8 cellular contexts compared by ENCODE assay signal in genomic region chr4:2441393-2442174, GRCh38. TPM values are rescaled to one million over a fixed set of nuclear protein-coding genes. Genes with fewer than 3 reads are reported as not detected.
DNase-seq lines count a peak whose midpoint lies in the region; ATAC-seq, FAIRE-seq and TF ChIP-seq lines count a peak whose summit lies in the region.

No MANE protein-coding gene starts in this region.

- H2AFZ ChIP-seq in PC-3 (ENCODE audit: low read length) = no peak overlapping the region

- no peaks in the 10 kb centered on the region; a peak in 1 of 22 replicates for H4K20me1 ChIP-seq in BLaER1 treated with 17β-estradiol and CSF1 and Interleukin-3, amounts not matched to agents 10 nM and 100 nM
- no peaks in the 10 kb centered on the region for H4K20me1 ChIP-seq in PC-3 (ENCODE audit: low read length)

- H3K4me1 ChIP-seq in BLaER1 treated with 17β-estradiol and CSF1 and Interleukin-3, amounts not matched to agents 10 nM and 100 nM = peaks cover 0 to 18% (median 7%) of the 10 kb centered on the region in 10 experiments; a peak in 10 of 20 replicates
- H3K4me1 ChIP-seq in PC-3 (ENCODE audit: insufficient read depth, low read length) = no peaks in the 10 kb centered on the region

- BruUV-seq in PC-3 (replicated peaks; lab: Mats Ljungman, UMichigan) = no TSS peak

- no peak overlapping the region for H3K9ac ChIP-seq in BLaER1 treated with 17β-estradiol and CSF1 and Interleukin-3, amounts not matched to agents 10 nM and 100 nM
- H3K9ac ChIP-seq in PC-3 (ENCODE audit: low read length) = no peak overlapping the region

- POLR2A ChIA-PET in PC-3 (lab: Charles Lee; ENCODE audit: unreplicated experiment) = no interaction called here

- no peak overlapping the region for H3K27ac ChIP-seq in BLaER1 treated with 17β-estradiol and CSF1 and Interleukin-3, amounts not matched to agents 10 nM and 100 nM
- H3K27ac ChIP-seq in PC-3 (ENCODE audit: low read length) = no peak overlapping the region

- FAIRE-seq in frontal cortex (lab: Jason Lieb, UNC) = no peak

- H3K79me2 ChIP-seq in PC-3 (ENCODE audit: low read length) = no peaks in the 10 kb centered on the region

- H3K9me3 ChIP-seq in BLaER1 treated with 17β-estradiol and CSF1 and Interleukin-3, amounts not matched to agents 10 nM and 100 nM (replicated peaks in 1 of 11) = 0 out of 22 replicates have a peak, but pooled peaks cover 0 to 2% (median 0%) of the 10 kb centered on the region in 11 experiments
- H3K9me3 ChIP-seq in PC-3 (ENCODE audit: low read length) = no peaks in the 10 kb centered on the region

- H3K4me2 ChIP-seq in BLaER1 treated with 17β-estradiol and CSF1 and Interleukin-3, amounts not matched to agents 10 nM and 100 nM = peak overlapping the region in 6 of 11 experiments; percentile 7 to 13 (median 8); a peak in 3 of 22 replicates
- no peak overlapping the region for H3K4me2 ChIP-seq in PC-3 (ENCODE audit: low read length)

- DNase-seq in PC-3 (peak; percentile 70), frontal cortex (ENCODE audit: low spot score in 2 of 2) (peak; percentile 59 to 70), sciatic nerve (ENCODE audit: low spot score) (no peak), DMS153 (lab: John Stamatoyannopoulos, UW) (no peak)
- DNase-seq in activated T-cell treated with anti-CD3 and anti-CD28 coated beads, Interleukin-2, amount 50 U/mL, for 48 hours = peak; percentile 88 to 91

- TF ChIP-seq CTCF in PC-3 (conservative IDR thresholded peaks at IDR 0.05; ENCODE audit: low read depth, low read length) = peak; percentile 89

- no peaks in the 10 kb centered on the region for H3K9me2 ChIP-seq in PC-3 (replicated peaks; ENCODE audit: low read length)

- intact Hi-C loops in PC-3 (cut with micrococcal nuclease) (no loop called here), sciatic nerve (cut with DNase I) (loop anchor here (5.0 kb wide), 1 partner anchor 154 kb away; no protein-coding TSS in a partner anchor)

- no peaks in the 10 kb centered on the region for H3K36me3 ChIP-seq in BLaER1 treated with 17β-estradiol and CSF1 and Interleukin-3, amounts not matched to agents 10 nM and 100 nM
- no peaks in the 10 kb centered on the region; the same call in 1 of the 2 replicates for H3K36me3 ChIP-seq in PC-3 (ENCODE audit: low read depth, low read length)

- CTCF ChIA-PET in PC-3 (lab: Charles Lee) = interaction anchor here (0.6 to 1.0 kb wide), 2 partner anchors 81 to 221 kb away, joined by 3 to 5 read pairs; no protein-coding TSS in a partner anchor

- no peak overlapping the region for H3K4me3 ChIP-seq in BLaER1 treated with 17β-estradiol and CSF1 and Interleukin-3, amounts not matched to agents 10 nM and 100 nM
- no peak overlapping the region for H3K4me3 ChIP-seq in PC-3 (ENCODE audit: low read length)

- H3F3A ChIP-seq in PC-3 (ENCODE audit: low read length, unreplicated experiment) = no peaks in the 10 kb centered on the region

- no peaks in the 10 kb centered on the region for H3K27me3 ChIP-seq in BLaER1 treated with 17β-estradiol and CSF1 and Interleukin-3, amounts not matched to agents 10 nM and 100 nM
- no peaks in the 10 kb centered on the region for H3K27me3 ChIP-seq in PC-3 (ENCODE audit: low read length)

- peak; percentile 79 for ATAC-seq in GM19023 (IDR thresholded peaks at IDR 0.05; ENCODE audit: unreplicated experiment)
- ATAC-seq in HG03439 (IDR thresholded peaks at IDR 0.05; ENCODE audit: unreplicated experiment) = peak; percentile 87
- ATAC-seq in PC-3 = peak; percentile 92
- peak; percentile 49 for ATAC-seq in sciatic nerve

RNA-seq across cellular contexts. Expression of gene CFAP99, which starts 22.8 kb away (rescaled TPM):
- total RNA-seq in PC-3 (2014; rRNA removed) (1.3 TPM in 1 of 2 replicates, not detected in the other), frontal cortex (not detected), sciatic nerve (not detected)

RNA-seq across cellular contexts. Expression of gene ZFYVE28, which starts 23.1 kb away (rescaled TPM):
- 6.3 and 8.0 TPM in 2 replicates for total RNA-seq in PC-3 (2014; rRNA removed)
- total RNA-seq in frontal cortex = 3.7 TPM
- total RNA-seq in sciatic nerve = 23.2 TPM

RNA-seq across cellular contexts. Expression of gene RNF4, which starts 27.3 kb away (rescaled TPM):
- total RNA-seq in PC-3 (2014; rRNA removed) (27.4 and 30.4 TPM in 2 replicates), frontal cortex (28.1 TPM), sciatic nerve (44.5 TPM)

Comparison
In these comparisons a context has a peak if more than half of its experiments do, and no peak if none do; other contexts are left out.
1. DNase-seq: peak in PC-3 (single experiment), activated T-cell treated with anti-CD3 and anti-CD28 coated beads, Interleukin-2, amount 50 U/mL, for 48 hours (2 of 2) and frontal cortex (2 of 2); none in sciatic nerve (single experiment) and DMS153 (single experiment).
2. Peak in every context shown above with its lines, with median percentiles within 50 percentile points of each other: ATAC-seq.